ENCODE assay signal across 23 cellular contexts in the genomic region with DNA sequence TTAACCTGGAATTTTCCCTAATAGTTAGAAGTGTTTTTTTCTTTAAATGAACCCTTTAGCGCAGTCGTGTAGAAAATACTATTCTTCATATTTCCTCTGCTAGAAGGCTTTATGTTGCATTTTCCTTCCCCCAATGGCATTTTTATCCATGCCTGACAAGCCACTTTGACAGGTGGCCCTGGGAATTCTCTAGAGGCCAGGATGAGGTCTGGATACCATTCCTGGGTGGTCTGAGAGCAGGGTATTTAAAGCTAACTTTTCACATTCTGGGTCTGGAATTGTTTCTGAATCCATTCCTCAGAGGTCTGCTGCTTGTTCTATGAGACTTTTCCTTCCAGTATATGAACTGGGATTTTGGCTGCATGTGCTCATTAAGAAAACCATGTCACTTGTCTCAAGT. TPM values are rescaled to one million over a fixed set of nuclear protein-coding genes. Genes with fewer than 3 reads are reported as not detected.
DNase-seq lines count a peak whose midpoint lies in the region; ATAC-seq and TF ChIP-seq lines count a peak whose summit lies in the region.
"Had no signal": no experiment of that assay in that cellular context is flagged by ENCODE, and none has a peak within 500 bp of the region (broad histone marks: within the 10 kb centered on the region; RNA-seq: fewer than 3 reads in every experiment).

No MANE protein-coding gene starts in this region.

- H3K9me3 Mint-ChIP-seq in activated CD8-positive, alpha-beta T cell treated with anti-CD3 and anti-CD28 coated beads, Interleukin-2, amount 10 ng/mL, durations not matched to agents 7 days and 5 days (ENCODE audit: insufficient read depth), result no peaks in the 10 kb centered on the region
- H3K9me3 Mint-ChIP-seq: activated CD8-positive, alpha-beta T cell treated with anti-CD3 and anti-CD28 coated beads for 36 hours; activated naive CD8-positive, alpha-beta T cell treated with anti-CD3 and anti-CD28 coated beads, Interleukin-2, amount 10 ng/mL, durations not matched to agents 7 days and 5 days had no signal

- CTCF ChIA-PET in activated CD8-positive, alpha-beta T cell treated with anti-CD3 and anti-CD28 coated beads, Interleukin-2, amount 10 ng/mL, durations not matched to agents 7 days and 5 days (lab: Charles Lee), result no interaction called here

- peaks cover 4% of the 10 kb centered on the region for H3K27me3 Mint-ChIP-seq in activated CD8-positive, alpha-beta T cell treated with anti-CD3 and anti-CD28 coated beads, Interleukin-2, amount 10 ng/mL, durations not matched to agents 7 days and 5 days (ENCODE audit: low read depth)
- H3K27me3 Mint-ChIP-seq: activated CD8-positive, alpha-beta T cell treated with anti-CD3 and anti-CD28 coated beads for 36 hours had no signal

- H3K18ac ChIP-seq in neuronal stem cell (ENCODE audit: low read length), result no peak overlapping the region

- no peak overlapping the region for H2BK15ac ChIP-seq in neuronal stem cell (ENCODE audit: low read length)

- ATAC-seq in activated CD8-positive, alpha-beta T cell treated with anti-CD3 and anti-CD28 coated beads, Interleukin-2, amount 10 ng/mL, durations not matched to agents 7 days and 5 days, result no peak
- no peak for ATAC-seq in mucosa of descending colon
- ATAC-seq: activated CD8-positive, alpha-beta T cell treated with anti-CD3 and anti-CD28 coated beads for 36 hours; K562; left lung had no signal

- H4K91ac ChIP-seq in neuronal stem cell (ENCODE audit: low read depth, low read length, poor library complexity), result no peak overlapping the region

- in situ Hi-C loops in transverse colon (cut with MboI; ENCODE audit: low pct_ligation_motif_present in 1 of 4, low pct_unique_long_range_greater_than_20kb in 1 of 4, low sequenced_read_pairs in 3 of 4), result no loop called here

- H2BK12ac ChIP-seq in neuronal stem cell (ENCODE audit: low read length), result no peak overlapping the region

- H3K4me1 ChIP-seq in SJSA1 (replicated peaks) (peaks cover 24% of the 10 kb centered on the region), neuronal stem cell (ENCODE audit: control insufficient read depth in 2 of 2, insufficient read depth in 1 of 2, low read depth in 1 of 2, low read length in 2 of 2) (peaks cover 2 to 6% of the 10 kb centered on the region in 2 donors), transverse colon (peaks cover 0 to 3% (median 0%) of the 10 kb centered on the region in 4 donors), mucosa of descending colon (ENCODE audit: low read depth) (no peaks in the 10 kb centered on the region)
- H3K4me1 ChIP-seq: left lung, prostate gland, stomach had no signal

- POLR2A ChIA-PET in activated CD8-positive, alpha-beta T cell treated with anti-CD3 and anti-CD28 coated beads, Interleukin-2, amount 10 ng/mL, durations not matched to agents 7 days and 5 days (lab: Charles Lee), result no interaction called here

- H3K9ac ChIP-seq in neuronal stem cell (ENCODE audit: low read depth, low read length, poor library complexity), result no peak overlapping the region

- TF ChIP-seq POLR2A in transverse colon (IDR thresholded peaks at IDR 0.05), result no peak

- no peak overlapping the region for H3K27ac Mint-ChIP-seq in activated CD8-positive, alpha-beta T cell treated with anti-CD3 and anti-CD28 coated beads, Interleukin-2, amount 10 ng/mL, durations not matched to agents 7 days and 5 days
- H3K27ac Mint-ChIP-seq: activated CD8-positive, alpha-beta T cell treated with anti-CD3 and anti-CD28 coated beads for 36 hours; activated naive CD8-positive, alpha-beta T cell treated with anti-CD3 and anti-CD28 coated beads, Interleukin-2, amount 10 ng/mL, durations not matched to agents 7 days and 5 days had no signal

- H3K36me3 ChIP-seq in SJSA1 (no peaks in the 10 kb centered on the region), neuronal stem cell (replicated peaks in 1 of 2; ENCODE audit: control insufficient read depth in 2 of 2, insufficient read depth in 2 of 2, low read length in 2 of 2) (no peaks in the 10 kb centered on the region), transverse colon (no peaks in the 10 kb centered on the region), mucosa of descending colon (ENCODE audit: low read depth) (no peaks in the 10 kb centered on the region)
- H3K36me3 ChIP-seq: HAP-1, left lung, neutrophil, prostate gland, stomach, tibial nerve had no signal

- DNase-seq in SJSA1 (ENCODE audit: low read depth in 1 of 2, low spot score in 2 of 2) (peak in 1 of 2 experiments; percentile 63), fibroblast of the aortic adventitia (ENCODE audit: low read depth) (peak; percentile 11), neuronal stem cell (ENCODE audit: low spot score) (no peak), transverse colon (no peak), NCI-H1105 treated with DMSO at 0.1 percent for 48 hours (lab: John Stamatoyannopoulos, UW) (no peak), mucosa of descending colon (no peak)
- DNase-seq in activated CD8-positive, alpha-beta T cell treated with anti-CD3 and anti-CD28 coated beads, Interleukin-2, amount 10 ng/mL, durations not matched to agents 7 days and 5 days, result no peak
- DNase-seq: activated CD8-positive, alpha-beta T cell treated with anti-CD3 and anti-CD28 coated beads for 36 hours; activated effector memory CD4-positive, alpha-beta T cell treated with anti-CD3 and anti-CD28 coated beads, Interleukin-2, amount 50 U/mL, for 16 hours; activated naive CD8-positive, alpha-beta T cell treated with anti-CD3 and anti-CD28 coated beads, Interleukin-2, amount 10 ng/mL, durations not matched to agents 7 days and 5 days; C1 segment of cervical spinal cord; DMS53; left lung; NCI-H1092 treated with DMSO at 0.1 percent for 48 hours; NCI-H187 treated with DMSO at 0.1 percent for 48 hours; NCI-H526; stimulated activated CD4-positive, alpha-beta T cell treated with anti-CD3 and anti-CD28 coated beads, Interleukin-1b, Interleukin-23, amount 100 ng/mL, for 48 hours; stomach had no signal

- peak overlapping the region; percentile 83 for H2AFZ ChIP-seq in neuronal stem cell (ENCODE audit: low read length)

- no peak overlapping the region for H4K8ac ChIP-seq in neuronal stem cell (ENCODE audit: low read depth, low read length)

- no CpG with 5 or more reads among the region's 2 CpGs for WGBS in neuronal stem cell (ENCODE audit: extremely low coverage in 2 of 2, insufficient read length in 2 of 2, insufficient replicate concordance in 1 of 2), 2 donors
- 84% methylated on average over 2 of the region's 2 CpGs for WGBS in transverse colon (ENCODE audit: low coverage in 1 of 2), 2 donors

- no peak overlapping the region for H3K4me3 Mint-ChIP-seq in activated CD8-positive, alpha-beta T cell treated with anti-CD3 and anti-CD28 coated beads, Interleukin-2, amount 10 ng/mL, durations not matched to agents 7 days and 5 days
- H3K4me3 Mint-ChIP-seq: activated CD8-positive, alpha-beta T cell treated with anti-CD3 and anti-CD28 coated beads for 36 hours; activated naive CD8-positive, alpha-beta T cell treated with anti-CD3 and anti-CD28 coated beads, Interleukin-2, amount 10 ng/mL, durations not matched to agents 7 days and 5 days had no signal

- no peak overlapping the region for H2BK5ac ChIP-seq in neuronal stem cell (ENCODE audit: low read length)

- no peak overlapping the region for H2BK120ac ChIP-seq in neuronal stem cell (ENCODE audit: low read depth, low read length)

- H3K9me3 ChIP-seq in SJSA1 (replicated peaks), result no peaks in the 10 kb centered on the region
- H3K9me3 ChIP-seq in neuronal stem cell (replicated peaks in 1 of 2; ENCODE audit: control insufficient read depth in 2 of 2, insufficient read depth in 1 of 2, low read depth in 1 of 2, low read length in 2 of 2), result no peaks in the 10 kb centered on the region
- no peaks in the 10 kb centered on the region for H3K9me3 ChIP-seq in transverse colon
- H3K9me3 ChIP-seq in mucosa of descending colon, result no peaks in the 10 kb centered on the region
- H3K9me3 ChIP-seq: left lung, neutrophil, prostate gland, stomach, tibial nerve had no signal

- H3K4me1 Mint-ChIP-seq in activated CD8-positive, alpha-beta T cell treated with anti-CD3 and anti-CD28 coated beads, Interleukin-2, amount 10 ng/mL, durations not matched to agents 7 days and 5 days (ENCODE audit: low read depth), result no peaks in the 10 kb centered on the region
- H3K4me1 Mint-ChIP-seq: activated naive CD8-positive, alpha-beta T cell treated with anti-CD3 and anti-CD28 coated beads, Interleukin-2, amount 10 ng/mL, durations not matched to agents 7 days and 5 days had no signal

- peak overlapping the region; percentile 71 for H3K27ac ChIP-seq in SJSA1
- H3K27ac ChIP-seq in neuronal stem cell (replicated peaks; ENCODE audit: low read length), result no peak overlapping the region
- peak overlapping the region in 3 of 4 donors; percentile 34 to 52 (median 42) for H3K27ac ChIP-seq in transverse colon
- H3K27ac ChIP-seq: left lung, neutrophil, prostate gland, stomach had no signal

- no peak overlapping the region for H3K4ac ChIP-seq in neuronal stem cell (ENCODE audit: low read length)

- H3K14ac ChIP-seq in neuronal stem cell (ENCODE audit: low read length), result no peak overlapping the region

- intact Hi-C loops in transverse colon (cut with DNase I; ENCODE audit: low total_unique reads), result no loop called here
- intact Hi-C loops in mucosa of descending colon (cut with DNase I, micrococcal nuclease), result no loop called here

- H3K27me3 ChIP-seq in SJSA1 (replicated peaks) (no peaks in the 10 kb centered on the region), neuronal stem cell (ENCODE audit: control insufficient read depth in 3 of 3, insufficient read depth in 3 of 3, low read depth in 1 of 3, low read length in 3 of 3) (no peaks in the 10 kb centered on the region), transverse colon (no peaks in the 10 kb centered on the region)
- H3K27me3 ChIP-seq: left lung, neutrophil, stomach, tibial nerve had no signal

- H3K79me1 ChIP-seq in neuronal stem cell (ENCODE audit: low read depth, low read length), result no peaks in the 10 kb centered on the region

- H3K23ac ChIP-seq in neuronal stem cell (ENCODE audit: low read depth, low read length, poor library complexity), result no peak overlapping the region

- no peak for TF ChIP-seq EP300 in transverse colon (IDR thresholded peaks at IDR 0.05; ENCODE audit: low read depth)

- no peak overlapping the region for H2AK5ac ChIP-seq in neuronal stem cell (ENCODE audit: low read depth, low read length)

- H3K36me3 Mint-ChIP-seq in activated CD8-positive, alpha-beta T cell treated with anti-CD3 and anti-CD28 coated beads, Interleukin-2, amount 10 ng/mL, durations not matched to agents 7 days and 5 days (ENCODE audit: low read depth), result no peaks in the 10 kb centered on the region
- H3K36me3 Mint-ChIP-seq: activated naive CD8-positive, alpha-beta T cell treated with anti-CD3 and anti-CD28 coated beads, Interleukin-2, amount 10 ng/mL, durations not matched to agents 7 days and 5 days had no signal

- no peak overlapping the region for H3K4me2 ChIP-seq in neuronal stem cell (ENCODE audit: insufficient read depth, low read length, poor library complexity, severe bottlenecking)

- no peak overlapping the region for H3K4me3 ChIP-seq in SJSA1
- no peak overlapping the region for H3K4me3 ChIP-seq in fibroblast of the aortic adventitia (ENCODE audit: low read depth, low read length)
- H3K4me3 ChIP-seq in neuronal stem cell (ENCODE audit: low read length in 2 of 2), result no peak overlapping the region
- H3K4me3 ChIP-seq in transverse colon, result no peak overlapping the region
- no peak overlapping the region for H3K4me3 ChIP-seq in mucosa of descending colon
- H3K4me3 ChIP-seq: HAP-1, K562, left lung, prostate gland, stomach, tibial nerve had no signal

- TF ChIP-seq CTCF in fibroblast of the aortic adventitia (IDR thresholded peaks at IDR 0.05; ENCODE audit: insufficient read depth, low read length), result no peak
- TF ChIP-seq CTCF in transverse colon (IDR thresholded peaks at IDR 0.05), result no peak
- TF ChIP-seq CTCF in mucosa of descending colon (IDR thresholded peaks at IDR 0.05), result no peak

RNA-seq across cellular contexts. Expression of gene PDGFRA, which starts 31.2 kb away (rescaled TPM):
- total RNA-seq in SJSA1 (2014; rRNA removed; shearing (Covaris generic)), result 18.0 and 26.2 TPM in 2 replicates
- total RNA-seq in fibroblast of the aortic adventitia (ENCODE audit: low replicate concordance) (707 and 865 TPM in 2 replicates), transverse colon (100 to 1,000 TPM in 1 of 4 donors, 10 to 100 TPM in 3; 20.6 to 190 (median 65.5) TPM), mucosa of descending colon (100 to 1,000 TPM in 1 of 3 donors, 10 to 100 TPM in 2; 31.6 to 110 (median 60.6) TPM)
- 0.56 TPM for polyA plus RNA-seq in neuronal stem cell (2013, experiment 1 of 2)
- 0.66 TPM for polyA plus RNA-seq in neuronal stem cell (2013, experiment 2 of 2)
- not detected for total RNA-seq in activated CD8-positive, alpha-beta T cell treated with anti-CD3 and anti-CD28 coated beads, Interleukin-2, amount 10 ng/mL, durations not matched to agents 7 days and 5 days
- total RNA-seq: activated CD8-positive, alpha-beta T cell treated with anti-CD3 and anti-CD28 coated beads for 36 hours; activated naive CD8-positive, alpha-beta T cell treated with anti-CD3 and anti-CD28 coated beads, Interleukin-2, amount 10 ng/mL, durations not matched to agents 7 days and 5 days had no signal
- polyA plus RNA-seq: K562 had no signal

Comparison
In these comparisons a context has a peak if more than half of its experiments do, and no peak if none do; other contexts are left out.
1. RNA of gene PDGFRA, which starts 31.2 kb away (total RNA-seq): 707 to 865 TPM in fibroblast of the aortic adventitia, 20.6 to 190 TPM in transverse colon, 31.6 to 110 TPM in mucosa of descending colon and 18.0 to 26.2 TPM in SJSA1; not detected in activated CD8-positive, alpha-beta T cell treated with anti-CD3 and anti-CD28 coated beads, Interleukin-2, amount 10 ng/mL, durations not matched to agents 7 days and 5 days; every median in the first group is over 10 times any median in the second.